23 cellular contexts compared by ENCODE assay signal in the genomic region with DNA sequence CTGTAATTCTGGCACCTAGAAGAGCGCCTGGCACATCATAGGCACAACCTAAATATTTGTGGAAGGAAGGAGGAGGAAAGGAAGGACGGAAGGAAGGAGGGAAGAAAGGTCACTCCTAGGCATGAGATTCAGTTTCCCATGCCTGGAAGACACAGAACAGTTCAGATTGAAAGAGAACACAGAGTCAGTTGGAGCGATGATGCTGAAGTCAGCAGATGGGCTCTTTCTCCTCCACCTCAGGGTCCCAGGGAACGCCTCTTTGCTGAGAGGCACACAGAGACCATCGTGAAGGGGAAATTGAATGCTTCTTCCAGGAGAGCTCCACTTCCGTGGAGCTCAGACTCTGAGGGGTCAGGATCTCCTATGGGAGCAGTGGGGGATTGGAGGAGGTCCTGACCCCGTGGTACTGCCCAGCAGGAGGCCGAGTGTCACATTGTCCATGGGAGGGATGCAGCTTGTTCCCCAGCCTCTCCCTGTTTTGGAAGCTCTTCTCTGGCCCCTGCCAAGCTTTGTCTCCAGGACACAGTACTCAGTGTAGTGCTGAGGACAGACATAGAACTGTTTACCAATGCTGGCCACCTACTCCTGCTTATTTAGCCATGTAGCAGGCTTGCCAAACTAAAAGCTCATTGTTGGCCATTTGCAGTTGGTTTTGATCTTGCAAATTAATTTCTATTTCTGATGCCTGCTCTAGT. TPM values are rescaled to one million over a fixed set of nuclear protein-coding genes. Genes with fewer than 3 reads are reported as not detected.
DNase-seq lines count a peak whose midpoint lies in the region; ATAC-seq lines count a peak whose summit lies in the region.
"Had no signal": no experiment of that assay in that cellular context is flagged by ENCODE, and none has a peak within 500 bp of the region (broad histone marks: within the 10 kb centered on the region; RNA-seq: fewer than 3 reads in every experiment).

No MANE protein-coding gene starts in this region.

- 37% methylated on average over 8 of the region's 8 CpGs for WGBS in right cardiac atrium

- intact Hi-C loops in right cardiac atrium (cut with DNase I) (loop anchor here in 1 of 4 donors (10.0 kb wide), 1 partner anchor 90 kb away; a partner anchor contains a TSS), posterior cingulate gyrus (cut with DNase I) (loop anchor here (2.0 kb wide), 1 partner anchor 22 kb away; a partner anchor contains a TSS)

- H3K27me3 Mint-ChIP-seq in activated T-helper 17 cell treated with anti-CD3 and anti-CD28 coated beads, Interleukin-2, amount 50 U/mL, for 72 hours = peaks cover 11% of the 10 kb centered on the region

- H3K4me3 ChIP-seq in right cardiac atrium (ENCODE audit: low read length) = no peak overlapping the region
- H3K4me3 ChIP-seq: HAP-1, ovary, SK-N-MC had no signal

- ATAC-seq in right cardiac atrium = peak in 1 of 2 donors; percentile 34
- ATAC-seq in activated T-helper 17 cell treated with anti-CD3 and anti-CD28 coated beads, Interleukin-2, amount 50 U/mL, for 72 hours (replicated peaks) = no peak
- ATAC-seq in GM19324 (IDR thresholded peaks at IDR 0.05; ENCODE audit: low FRiP score, unreplicated experiment) = no peak
- ATAC-seq: activated CD4-positive, CD25-positive, alpha-beta regulatory T cell treated with anti-CD3 and anti-CD28 coated beads, Interleukin-2, amount 50 U/mL, for 24 hours; activated naive CD8-positive, alpha-beta T cell treated with anti-CD3 and anti-CD28 coated beads, Interleukin-2, amount 50 U/mL, for 24 hours; naive thymus-derived CD4-positive, alpha-beta T cell had no signal

- H3K4me3 Mint-ChIP-seq in activated T-helper 17 cell treated with anti-CD3 and anti-CD28 coated beads, Interleukin-2, amount 50 U/mL, for 72 hours = no peak overlapping the region
- H3K4me3 Mint-ChIP-seq: activated naive CD8-positive, alpha-beta T cell treated with anti-CD3 and anti-CD28 coated beads, Interleukin-2, amount 50 U/mL, for 24 hours; CD4-positive, alpha-beta T cell; naive thymus-derived CD4-positive, alpha-beta T cell had no signal

- H3K4me1 ChIP-seq in right cardiac atrium (ENCODE audit: control insufficient read depth, insufficient read depth, low read length) = peaks cover 25% of the 10 kb centered on the region

- H3K9me3 Mint-ChIP-seq in activated T-helper 17 cell treated with anti-CD3 and anti-CD28 coated beads, Interleukin-2, amount 50 U/mL, for 72 hours = no peaks in the 10 kb centered on the region
- H3K9me3 Mint-ChIP-seq: activated naive CD8-positive, alpha-beta T cell treated with anti-CD3 and anti-CD28 coated beads, Interleukin-2, amount 50 U/mL, for 24 hours; activated T-helper 2 cell treated with anti-CD3 and anti-CD28 coated beads, Interferon-gamma antibody, Interleukin-2, Interleukin-4, amounts not matched to agents 10 μg/mL and 5 μg/mL and 100 μg/mL, durations not matched to agents 14 hours and 24 hours and 36 hours; CD4-positive, alpha-beta T cell; naive thymus-derived CD4-positive, alpha-beta T cell had no signal

- DNase-seq in COLO829 (ENCODE audit: low spot score) (peak; percentile 17), right cardiac atrium (peak in 2 of 3 donors; percentile 65), posterior cingulate gyrus (peak; percentile 69 to 97 (median 82))
- no peak for DNase-seq in activated CD8-positive, alpha-beta memory T cell treated with anti-CD3 and anti-CD28 coated beads for 24 hours
- DNase-seq in activated CD4-positive, alpha-beta T cell treated with anti-CD3 and anti-CD28 coated beads for 4 hours = no peak
- DNase-seq: activated naive CD8-positive, alpha-beta T cell treated with anti-CD3 and anti-CD28 coated beads, Interleukin-2, amount 50 U/mL, for 24 hours; CD4-positive, alpha-beta T cell; erythroblast; mammary epithelial cell; naive thymus-derived CD4-positive, alpha-beta T cell; NCI-H82; ovary; stimulated activated CD4-positive, alpha-beta T cell treated with anti-CD3 and anti-CD28 coated beads, Interleukin-4, amount 100 ng/mL, for 24 hours; T-helper 9 cell had no signal

- H3K27ac Mint-ChIP-seq in activated T-helper 17 cell treated with anti-CD3 and anti-CD28 coated beads, Interleukin-2, amount 50 U/mL, for 72 hours = no peak overlapping the region
- H3K27ac Mint-ChIP-seq: activated naive CD8-positive, alpha-beta T cell treated with anti-CD3 and anti-CD28 coated beads, Interleukin-2, amount 50 U/mL, for 24 hours; activated T-helper 2 cell treated with anti-CD3 and anti-CD28 coated beads, Interferon-gamma antibody, Interleukin-2, Interleukin-4, amounts not matched to agents 10 μg/mL and 5 μg/mL and 100 μg/mL, durations not matched to agents 14 hours and 24 hours and 36 hours; CD4-positive, alpha-beta T cell; naive thymus-derived CD4-positive, alpha-beta T cell had no signal

- no peaks in the 10 kb centered on the region for H3K9me3 ChIP-seq in right cardiac atrium (ENCODE audit: control insufficient read depth, low read length)
- H3K9me3 ChIP-seq: HAP-1, ovary had no signal

- no peaks in the 10 kb centered on the region for H3K27me3 ChIP-seq in right cardiac atrium (ENCODE audit: control insufficient read depth, insufficient read depth)
- H3K27me3 ChIP-seq: ovary had no signal

- H3K4me1 Mint-ChIP-seq in activated T-helper 17 cell treated with anti-CD3 and anti-CD28 coated beads, Interleukin-2, amount 50 U/mL, for 72 hours = no peaks in the 10 kb centered on the region

- H3K27ac ChIP-seq in cingulate gyrus (ENCODE audit: low read depth, low read length) = peak overlapping the region; percentile 87
- peak overlapping the region; percentile 90 for H3K27ac ChIP-seq in right cardiac atrium (ENCODE audit: low read length)
- H3K27ac ChIP-seq: ovary, SK-N-MC had no signal

- H3K36me3 Mint-ChIP-seq in activated T-helper 17 cell treated with anti-CD3 and anti-CD28 coated beads, Interleukin-2, amount 50 U/mL, for 72 hours (ENCODE audit: low read depth) = no peaks in the 10 kb centered on the region
- H3K36me3 Mint-ChIP-seq: naive thymus-derived CD4-positive, alpha-beta T cell had no signal

RNA-seq across cellular contexts. Expression of a gene that starts 2.4 kb away (rescaled TPM):
- total RNA-seq in right cardiac atrium = 100 to 1,000 TPM; 115 to 521 (median 226) TPM
- 322 TPM for polyA plus RNA-seq in right cardiac atrium
- total RNA-seq in activated T-helper 17 cell treated with anti-CD3 and anti-CD28 coated beads, Interleukin-2, amount 50 U/mL, for 72 hours = not detected
- total RNA-seq: activated T-helper 2 cell treated with anti-CD3 and anti-CD28 coated beads, Interferon-gamma antibody, Interleukin-2, Interleukin-4, amounts not matched to agents 10 μg/mL and 5 μg/mL and 100 μg/mL, durations not matched to agents 14 hours and 24 hours and 36 hours; CD4-positive, alpha-beta T cell; glomerular endothelial cell; naive thymus-derived CD4-positive, alpha-beta T cell had no signal
- polyA plus RNA-seq: AG04450; naive thymus-derived CD4-positive, alpha-beta T cell; ovary had no signal

RNA-seq across cellular contexts. Expression of a gene that starts 21.4 kb away (rescaled TPM):
- total RNA-seq in right cardiac atrium = 1 to 10 TPM; 1.6 to 4.6 (median 2.3) TPM
- polyA plus RNA-seq in right cardiac atrium = 2.8 TPM
- total RNA-seq in activated T-helper 17 cell treated with anti-CD3 and anti-CD28 coated beads, Interleukin-2, amount 50 U/mL, for 72 hours = 10 to 100 TPM; 17.5 to 20.3 TPM

RNA-seq across cellular contexts. Expression of a gene that starts 55.0 kb away (rescaled TPM):
- total RNA-seq in right cardiac atrium = 10 to 100 TPM; 19.1 to 33.2 (median 28.4) TPM
- polyA plus RNA-seq in right cardiac atrium = 16.0 TPM
- 1 to 10 TPM in 1 of 2 donors, under 1 TPM in 1; 0.77 to 1.3 TPM for total RNA-seq in activated T-helper 17 cell treated with anti-CD3 and anti-CD28 coated beads, Interleukin-2, amount 50 U/mL, for 72 hours

Comparison
In these comparisons a context has a peak if more than half of its experiments do, and no peak if none do; other contexts are left out.
1. DNase-seq: peak in COLO829 (single experiment), right cardiac atrium (2 of 3) and posterior cingulate gyrus (10 of 10); none in activated CD8-positive, alpha-beta memory T cell treated with anti-CD3 and anti-CD28 coated beads for 24 hours (single experiment) and activated CD4-positive, alpha-beta T cell treated with anti-CD3 and anti-CD28 coated beads for 4 hours (0 of 2).
2. RNA of a gene that starts 2.4 kb away (total RNA-seq): 115 to 521 TPM in right cardiac atrium; not detected in activated T-helper 17 cell treated with anti-CD3 and anti-CD28 coated beads, Interleukin-2, amount 50 U/mL, for 72 hours; every median in the first group is over 100 times any median in the second.
3. RNA of a gene that starts 55.0 kb away (total RNA-seq): 19.1 to 33.2 TPM in right cardiac atrium; 0.77 to 1.3 TPM in activated T-helper 17 cell treated with anti-CD3 and anti-CD28 coated beads, Interleukin-2, amount 50 U/mL, for 72 hours; every median in the first group is over 4 times any median in the second.